Comparison of ENCODE assay signal across 1 cellular context in genomic region chr20:34570859-34571306, GRCh38.
TF ChIP-seq lines count a peak whose summit lies in the region.

No MANE protein-coding gene starts in this region.

TF ChIP-seq in GM12878, 131 proteins besides CTCF, POLR2A, EP300 and RAD21 (continued from another document):
- TF ChIP-seq CUX1 (IDR thresholded peaks at IDR 0.05; ENCODE audit: insufficient replicate concordance, low read depth, low read length) (no peak), IRF3 (IDR thresholded peaks at IDR 0.05) (no peak), TCF12 (IDR thresholded peaks at IDR 0.05; ENCODE audit: low read depth, low read length) (no peak), ZBED1 (IDR thresholded peaks at IDR 0.05; ENCODE audit: borderline replicate concordance) (no peak), SREBF1 (IDR thresholded peaks at IDR 0.05; ENCODE audit: low read length) (no peak), STAT1 (conservative IDR thresholded peaks at IDR 0.05) (no peak)
